In the genomic region with DNA sequence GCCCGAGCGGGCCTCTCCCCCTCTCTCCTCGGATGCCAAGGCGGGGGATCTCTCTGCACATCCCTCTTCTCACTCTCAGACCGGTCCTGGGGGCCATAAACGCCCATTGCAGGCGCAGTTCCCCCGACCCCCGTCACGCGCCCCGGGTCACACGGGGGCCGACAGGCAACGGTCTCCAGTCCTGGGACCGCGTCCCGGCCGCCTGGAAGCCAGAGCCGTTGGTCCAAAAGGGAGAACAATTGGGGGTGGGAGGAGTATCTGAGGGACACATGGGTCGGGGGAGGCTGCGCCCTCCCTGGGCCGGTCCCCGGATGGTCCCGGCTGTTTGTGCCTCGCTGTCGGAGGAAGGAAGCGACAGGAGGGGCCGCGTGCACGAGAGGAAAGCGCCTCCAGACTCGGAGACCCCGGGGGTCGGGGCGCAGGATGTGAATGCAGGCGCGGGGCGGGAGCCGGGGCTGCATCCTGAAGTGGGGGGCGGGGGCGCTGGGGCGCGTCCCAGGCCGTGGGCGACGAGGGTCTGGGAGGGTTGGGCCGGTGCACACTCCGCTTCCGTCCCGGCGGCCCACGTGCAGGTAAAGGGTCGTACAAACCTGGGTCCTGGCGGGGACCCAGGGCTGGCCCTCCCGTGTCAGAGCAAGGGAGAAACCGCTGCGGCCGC, we compare ENCODE assay signal across 1 cellular context.
TF ChIP-seq lines count a peak whose summit lies in the region.

No MANE protein-coding gene starts in this region.

TF ChIP-seq in K562, 482 proteins besides CTCF, POLR2A, EP300 and RAD21:
- peak; percentile 2 for TF ChIP-seq HMGN3 (IDR thresholded peaks at IDR 0.05; ENCODE audit: borderline replicate concordance, extremely low read depth, insufficient read length, low read depth, low read length)
- no peak for TF ChIP-seq SOX6 (IDR thresholded peaks at IDR 0.05)
- no peak for TF ChIP-seq SAP30 (IDR thresholded peaks at IDR 0.05; ENCODE audit: borderline replicate concordance, insufficient read depth, low read depth, low read length, poor library complexity, severe bottlenecking)
- no peak for TF ChIP-seq FUS (optimal IDR thresholded peaks at IDR 0.05; ENCODE audit: low read depth, low read length)
TF ChIP-seq in K562: peak in this region for 1.
